ENCODE assay signal across 1 cellular context in the genomic region with DNA sequence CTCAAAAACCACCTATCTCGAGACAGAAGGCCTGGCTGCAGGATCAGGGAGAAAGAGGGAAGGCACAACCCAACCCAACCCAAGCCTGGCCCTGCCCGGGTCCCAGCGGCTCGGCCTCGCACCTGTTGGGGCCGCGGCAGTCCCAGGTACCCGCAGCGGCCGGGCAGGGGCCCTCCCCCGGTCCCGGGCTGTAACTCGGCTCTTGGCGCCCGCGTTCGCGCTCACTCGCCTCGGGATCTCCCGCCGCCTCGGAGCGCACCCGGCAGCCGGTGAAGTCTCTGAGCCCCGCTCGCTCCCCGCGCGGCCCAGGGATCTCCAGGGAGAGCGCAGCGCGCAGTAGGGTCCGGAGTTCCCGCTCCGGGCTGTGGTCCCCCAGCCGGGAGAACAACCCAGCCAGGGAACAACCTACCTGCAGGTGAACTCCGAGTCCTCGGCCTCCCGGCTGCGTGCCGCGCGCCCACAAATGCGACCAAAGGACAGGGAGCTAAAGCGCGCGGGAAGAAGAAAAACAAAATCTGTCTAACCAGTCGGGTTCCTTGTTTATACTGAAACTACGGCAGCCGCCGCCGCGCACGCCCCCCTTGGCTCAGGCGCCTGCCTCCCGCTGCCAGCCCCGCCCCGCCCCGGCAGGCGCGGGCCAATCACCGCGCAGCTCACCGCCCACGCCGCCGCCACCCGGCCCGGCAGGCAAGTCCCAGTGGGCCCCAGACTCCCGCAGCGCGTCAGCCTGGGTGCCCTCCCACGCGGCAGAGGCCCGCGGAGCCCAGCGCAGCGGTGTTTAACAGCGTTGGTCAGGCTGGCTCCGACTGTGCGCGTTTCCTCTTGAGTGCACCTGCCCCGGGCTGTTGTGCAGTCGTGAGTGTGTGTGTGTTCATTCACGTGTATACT.
TF ChIP-seq lines count a peak whose summit lies in the region.

A gene (minus strand): TSS at position 547 of the 888 bp plus-strand sequence. CDS start 12,399 bp downstream, outside the sequence.

TF ChIP-seq in IMR-90, 13 proteins besides CTCF, POLR2A, EP300 and RAD21:
- TF ChIP-seq BHLHE40 (IDR thresholded peaks at IDR 0.05; ENCODE audit: low read depth, low read length) (0 out of 2 replicates have a peak, but pooled peaks have one; percentile 23), CEBPB (IDR thresholded peaks at IDR 0.05; ENCODE audit: low read depth, low read length) (no peak), MAZ (IDR thresholded peaks at IDR 0.05; ENCODE audit: borderline replicate concordance, low read depth, low read length) (peak; percentile 52; the same call in 1 of the 2 replicates), MXI1 (IDR thresholded peaks at IDR 0.05; ENCODE audit: borderline replicate concordance, low read depth, low read length) (0 out of 2 replicates have a peak, but pooled peaks have one; percentile 36)
- TF ChIP-seq, protein P1, sequence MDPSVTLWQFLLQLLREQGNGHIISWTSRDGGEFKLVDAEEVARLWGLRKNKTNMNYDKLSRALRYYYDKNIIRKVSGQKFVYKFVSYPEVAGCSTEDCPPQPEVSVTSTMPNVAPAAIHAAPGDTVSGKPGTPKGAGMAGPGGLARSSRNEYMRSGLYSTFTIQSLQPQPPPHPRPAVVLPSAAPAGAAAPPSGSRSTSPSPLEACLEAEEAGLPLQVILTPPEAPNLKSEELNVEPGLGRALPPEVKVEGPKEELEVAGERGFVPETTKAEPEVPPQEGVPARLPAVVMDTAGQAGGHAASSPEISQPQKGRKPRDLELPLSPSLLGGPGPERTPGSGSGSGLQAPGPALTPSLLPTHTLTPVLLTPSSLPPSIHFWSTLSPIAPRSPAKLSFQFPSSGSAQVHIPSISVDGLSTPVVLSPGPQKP (IDR thresholded peaks at IDR 0.05; ENCODE audit: borderline replicate concordance, low read depth, low read length), result no peak
